8 cellular contexts compared by ENCODE assay signal in genomic region chr10:73874267-73875138, GRCh38. TPM values are rescaled to one million over a fixed set of nuclear protein-coding genes. Genes with fewer than 3 reads are reported as not detected.
A peak's percentile ranks its signal among the peaks of the same experiment; 100 is the strongest.
DNase-seq lines count a peak whose midpoint lies in the region; ATAC-seq and TF ChIP-seq lines count a peak whose summit lies in the region.

Gene CAMK2G (minus strand): TSS chr10:73874555. CDS start chr10:73874461, 94 bp downstream.

- peak within 1 kb of the TSS; percentile 81 for H3K4me3 Mint-ChIP-seq in activated naive CD8-positive, alpha-beta T cell treated with anti-CD3 and anti-CD28 coated beads, Interleukin-2, amount 50 U/mL, for 24 hours

- ATAC-seq in activated naive CD8-positive, alpha-beta T cell treated with anti-CD3 and anti-CD28 coated beads, Interleukin-2, amount 50 U/mL, for 24 hours: peak; percentile 83
- peak; percentile 88 to 95 for ATAC-seq in upper lobe of left lung (ENCODE audit: low FRiP score in 2 of 2)

- DNase-seq in GM06990 (ENCODE audit: extremely low read depth, insufficient read length) (peak; percentile 82), HCEC 1CT (peak; percentile 87), MV-4-11 (lab: John Stamatoyannopoulos, UW) (peak; percentile 69), T follicular helper cell (ENCODE audit: low read depth) (peak; percentile 79), cardiac muscle cell (ENCODE audit: low read depth in 1 of 2, low spot score in 1 of 2) (peak; percentile 84 to 89), posterior cingulate gyrus (peak; percentile 54 to 95 (median 68)), upper lobe of left lung (peak; percentile 86 to 94)
- DNase-seq in activated naive CD8-positive, alpha-beta T cell treated with anti-CD3 and anti-CD28 coated beads, Interleukin-2, amount 50 U/mL, for 24 hours: peak; percentile 83

- peak within 1 kb of the TSS; percentile 73 for H3K27ac Mint-ChIP-seq in activated naive CD8-positive, alpha-beta T cell treated with anti-CD3 and anti-CD28 coated beads, Interleukin-2, amount 50 U/mL, for 24 hours

- H3K36me3 ChIP-seq in GM06990 (ENCODE audit: control insufficient read depth, insufficient read depth, low read length) (no peaks in the 10 kb centered on the region), cardiac muscle cell (no peaks in the 10 kb centered on the region), upper lobe of left lung (peaks cover 0 to 11% (median 4%) of the 10 kb centered on the region in 4 donors)

- no peaks in the 10 kb centered on the region for H3K9me3 Mint-ChIP-seq in activated naive CD8-positive, alpha-beta T cell treated with anti-CD3 and anti-CD28 coated beads, Interleukin-2, amount 50 U/mL, for 24 hours

- no peaks in the 10 kb centered on the region for H3K27me3 ChIP-seq in GM06990 (replicated peaks; ENCODE audit: control insufficient read depth, insufficient read depth, low read length)
- H3K27me3 ChIP-seq in cardiac muscle cell: no peaks in the 10 kb centered on the region
- H3K27me3 ChIP-seq in upper lobe of left lung: no peaks in the 10 kb centered on the region

- H3K4me1 ChIP-seq in cardiac muscle cell (ENCODE audit: low read depth) (no peaks in the 10 kb centered on the region), upper lobe of left lung (peaks cover 26 to 52% (median 43%) of the 10 kb centered on the region in 4 donors)

- TF ChIP-seq EP300 in upper lobe of left lung (IDR thresholded peaks at IDR 0.05): no peak

- peaks cover 8% of the 10 kb centered on the region for H3K36me3 Mint-ChIP-seq in activated naive CD8-positive, alpha-beta T cell treated with anti-CD3 and anti-CD28 coated beads, Interleukin-2, amount 50 U/mL, for 24 hours (ENCODE audit: low read depth)

- no peaks in the 10 kb centered on the region for H3K27me3 Mint-ChIP-seq in activated naive CD8-positive, alpha-beta T cell treated with anti-CD3 and anti-CD28 coated beads, Interleukin-2, amount 50 U/mL, for 24 hours

- TF ChIP-seq CTCF in GM06990 (IDR thresholded peaks at IDR 0.05; ENCODE audit: insufficient read depth, low read length, poor library complexity, severe bottlenecking) (no peak), cardiac muscle cell (IDR thresholded peaks at IDR 0.05; ENCODE audit: low read depth, low read length) (no peak), upper lobe of left lung (IDR thresholded peaks at IDR 0.05) (peak in 1 of 6 experiments; percentile 24)

- TF ChIP-seq POLR2A in upper lobe of left lung (IDR thresholded peaks at IDR 0.05): peak in 2 of 4 donors; percentile 32 to 63

- H3K27ac ChIP-seq in cardiac muscle cell (no peak within 1 kb of the TSS), upper lobe of left lung (peak within 1 kb of the TSS; percentile 42 to 91 (median 64))

- 1 to 9% methylated on average over 8 of the region's 95 CpGs for WGBS in upper lobe of left lung, 2 donors

- intact Hi-C loops in posterior cingulate gyrus (cut with DNase I): no loop called here

- H3K9me3 ChIP-seq in cardiac muscle cell (ENCODE audit: low read depth) (no peaks in the 10 kb centered on the region), upper lobe of left lung (no peaks in the 10 kb centered on the region)

- peaks cover 64% of the 10 kb centered on the region for H3K4me1 Mint-ChIP-seq in activated naive CD8-positive, alpha-beta T cell treated with anti-CD3 and anti-CD28 coated beads, Interleukin-2, amount 50 U/mL, for 24 hours

- H3K4me3 ChIP-seq in GM06990 (replicated peaks; ENCODE audit: low read depth, low read length) (peak within 1 kb of the TSS; percentile 84), cardiac muscle cell (peak within 1 kb of the TSS; percentile 99), upper lobe of left lung (peak within 1 kb of the TSS; percentile 94 to 99 (median 94))

RNA-seq across cellular contexts. Expression of gene CAMK2G, which starts in this region (rescaled TPM):
- 28.2 and 29.8 TPM in 2 replicates for total RNA-seq in cardiac muscle cell
- polyA plus RNA-seq in cardiac muscle cell: 7.7 and 8.5 TPM in 2 replicates
- 10 to 100 TPM; 25.7 to 52.3 (median 43.0) TPM for total RNA-seq in upper lobe of left lung
